Comparison of ENCODE assay signal across 20 cellular contexts in the genomic region with DNA sequence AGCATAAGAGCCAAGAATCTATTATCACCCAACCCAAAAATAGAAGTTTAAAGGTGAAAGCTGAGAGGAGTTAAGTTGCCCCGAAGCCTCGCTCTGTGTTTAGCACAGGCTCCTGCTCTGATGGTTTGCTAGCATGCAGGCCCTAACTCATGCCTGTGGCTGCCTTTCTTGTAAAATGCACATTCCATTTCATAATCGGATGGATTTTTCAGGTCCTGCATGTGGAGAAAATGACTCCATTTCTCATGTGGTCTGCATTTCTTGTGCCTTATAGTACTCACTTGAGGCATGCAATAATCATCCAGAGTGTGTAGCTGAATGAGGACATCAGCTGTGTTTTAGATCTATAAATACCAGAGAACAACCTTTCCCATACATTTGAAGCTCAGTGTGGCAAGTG.
DNase-seq lines count a peak whose midpoint lies in the region; ATAC-seq and TF ChIP-seq lines count a peak whose summit lies in the region.
"Had no signal": no experiment of that assay in that cellular context is flagged by ENCODE, and none has a peak within 500 bp of the region (broad histone marks: within the 10 kb centered on the region; RNA-seq: fewer than 3 reads in every experiment).

No MANE protein-coding gene starts in this region.

- peaks cover 4% of the 10 kb centered on the region for H3K9me3 ChIP-seq in adipocyte (ENCODE audit: control insufficient read depth, low read length)
- peaks cover 0 to 3% of the 10 kb centered on the region in 2 donors for H3K9me3 ChIP-seq in neuronal stem cell (replicated peaks in 1 of 2; ENCODE audit: control insufficient read depth in 2 of 2, insufficient read depth in 1 of 2, low read depth in 1 of 2, low read length in 2 of 2)
- no peaks in the 10 kb centered on the region for H3K9me3 ChIP-seq in SJCRH30 (replicated peaks)
- H3K9me3 ChIP-seq in vagina, result no peaks in the 10 kb centered on the region

- peak overlapping the region; percentile 60 for H2AFZ ChIP-seq in neuronal stem cell (ENCODE audit: low read length)

- no peak overlapping the region for H3K4ac ChIP-seq in neuronal stem cell (ENCODE audit: low read length)

- no peak overlapping the region for H4K8ac ChIP-seq in neuronal stem cell (ENCODE audit: low read depth, low read length)

- H2BK15ac ChIP-seq in neuronal stem cell (ENCODE audit: low read length), result no peak overlapping the region

- H3K27me3 ChIP-seq in adipocyte (replicated peaks; ENCODE audit: control insufficient read depth, insufficient read depth, low read length), result no peaks in the 10 kb centered on the region
- no peaks in the 10 kb centered on the region for H3K27me3 ChIP-seq in neuronal stem cell (ENCODE audit: control insufficient read depth in 3 of 3, insufficient read depth in 3 of 3, low read depth in 1 of 3, low read length in 3 of 3)
- no peaks in the 10 kb centered on the region for H3K27me3 ChIP-seq in SJCRH30
- no peaks in the 10 kb centered on the region for H3K27me3 ChIP-seq in vagina

- TF ChIP-seq CTCF in choroid plexus epithelial cell (conservative IDR thresholded peaks at IDR 0.05; ENCODE audit: low read depth, low read length) (no peak), vagina (IDR thresholded peaks at IDR 0.05) (no peak)

- H3K14ac ChIP-seq in neuronal stem cell (ENCODE audit: low read length), result no peak overlapping the region

- no peak overlapping the region for H2AK5ac ChIP-seq in neuronal stem cell (ENCODE audit: low read depth, low read length)

- no peak overlapping the region for H2BK12ac ChIP-seq in neuronal stem cell (ENCODE audit: low read length)

- no CpG with 5 or more reads among the region's 3 CpGs for WGBS in neuronal stem cell (ENCODE audit: extremely low coverage in 2 of 2, insufficient read length in 2 of 2, insufficient replicate concordance in 1 of 2), 2 donors

- no peak overlapping the region for H3K18ac ChIP-seq in neuronal stem cell (ENCODE audit: low read length)

- TF ChIP-seq POLR2A in vagina (IDR thresholded peaks at IDR 0.05), result no peak

- H2BK5ac ChIP-seq in neuronal stem cell (ENCODE audit: low read length), result no peak overlapping the region

- no peak overlapping the region for H3K4me2 ChIP-seq in neuronal stem cell (ENCODE audit: insufficient read depth, low read length, poor library complexity, severe bottlenecking)

- H3K27ac ChIP-seq in neuronal stem cell (replicated peaks; ENCODE audit: low read length) (no peak overlapping the region), SJCRH30 (no peak overlapping the region), vagina (no peak overlapping the region)
- H3K27ac ChIP-seq: RWPE1 had no signal

- H3K36me3 ChIP-seq in adipocyte (ENCODE audit: control insufficient read depth, insufficient read depth, low read length, severe bottlenecking) (no peaks in the 10 kb centered on the region), neuronal stem cell (replicated peaks in 1 of 2; ENCODE audit: control insufficient read depth in 2 of 2, insufficient read depth in 2 of 2, low read length in 2 of 2) (no peaks in the 10 kb centered on the region), SJCRH30 (no peaks in the 10 kb centered on the region), vagina (no peaks in the 10 kb centered on the region)

- H4K91ac ChIP-seq in neuronal stem cell (ENCODE audit: low read depth, low read length, poor library complexity), result no peak overlapping the region

- intact Hi-C loops in left cardiac atrium (cut with DNase I), result no loop called here
- intact Hi-C loops in vagina (cut with DNase I), result no loop called here

- no peak overlapping the region for H3K9ac ChIP-seq in adipocyte (ENCODE audit: low read length)
- H3K9ac ChIP-seq in neuronal stem cell (ENCODE audit: low read depth, low read length, poor library complexity), result no peak overlapping the region

- peak; percentile 53 to 61 for ATAC-seq in left cardiac atrium
- ATAC-seq: GM12878, HCT116, K562, PC-3 had no signal

- H3K4me1 ChIP-seq in adipocyte (ENCODE audit: control insufficient read depth, insufficient read depth, low read length) (no peaks in the 10 kb centered on the region), neuronal stem cell (ENCODE audit: control insufficient read depth in 2 of 2, insufficient read depth in 1 of 2, low read depth in 1 of 2, low read length in 2 of 2) (no peaks in the 10 kb centered on the region), SJCRH30 (no peaks in the 10 kb centered on the region), vagina (no peaks in the 10 kb centered on the region)

- DNase-seq in adipocyte (ENCODE audit: low read depth), result peak; percentile 72
- peak; percentile 58 for DNase-seq in choroid plexus epithelial cell (ENCODE audit: low read depth)
- DNase-seq in left cardiac atrium, result no peak
- no peak for DNase-seq in neuronal stem cell (ENCODE audit: low spot score)
- no peak for DNase-seq in SJCRH30
- DNase-seq in vagina (ENCODE audit: extremely low spot score in 2 of 2), result no peak
- no peak for DNase-seq in germinal center (ENCODE audit: low spot score)
- DNase-seq: C1 segment of cervical spinal cord, DND-41, GDM1, NCI-H1436, NCI-H2029, NCI-H2171 treated with DMSO at 0.1 percent for 48 hours, NCI-H446 treated with DMSO at 0.1 percent for 48 hours, NCI-H82, PC-3 had no signal

- H3K23ac ChIP-seq in neuronal stem cell (ENCODE audit: low read depth, low read length, poor library complexity), result no peak overlapping the region

- no peaks in the 10 kb centered on the region for H3K79me1 ChIP-seq in neuronal stem cell (ENCODE audit: low read depth, low read length)

- H3K4me3 ChIP-seq in adipocyte (ENCODE audit: low read length) (no peak overlapping the region), choroid plexus epithelial cell (ENCODE audit: low read depth, low read length) (no peak overlapping the region), neuronal stem cell (ENCODE audit: low read length in 2 of 2) (no peak overlapping the region), SJCRH30 (no peak overlapping the region), vagina (no peak overlapping the region)
- H3K4me3 ChIP-seq: GM12878, K562 had no signal

- H2BK120ac ChIP-seq in neuronal stem cell (ENCODE audit: low read depth, low read length), result no peak overlapping the region

Comparison
In these comparisons a context has a peak if more than half of its experiments do, and no peak if none do; other contexts are left out.
1. DNase-seq: peak in adipocyte (single experiment) and choroid plexus epithelial cell (single experiment); none in left cardiac atrium (single experiment), neuronal stem cell (single experiment), SJCRH30 (0 of 2), vagina (0 of 2) and germinal center (single experiment).